Comparison of ENCODE assay signal across 2 cellular contexts in genomic region chr15:60773255-60773654, GRCh38.
TF ChIP-seq lines count a peak whose summit lies in the region.

No MANE protein-coding gene starts in this region.

TF ChIP-seq in A549, 52 proteins besides CTCF, POLR2A, EP300 and RAD21:
- TF ChIP-seq CEBPB (IDR thresholded peaks at IDR 0.05): 0 out of 4 replicates have a peak, but pooled peaks have one; percentile 15 to 31
- TF ChIP-seq NR3C1 (IDR thresholded peaks at IDR 0.05): no peak
TF ChIP-seq in A549: peak in this region for 1.

TF ChIP-seq in H1, 55 proteins besides CTCF, POLR2A, EP300 and RAD21:
- TF ChIP-seq CEBPB (IDR thresholded peaks at IDR 0.05; ENCODE audit: low read depth, low read length): peak; percentile 83
- no peak for TF ChIP-seq RXRA (IDR thresholded peaks at IDR 0.05; ENCODE audit: insufficient read depth, low read depth, low read length)
